17 cellular contexts compared by ENCODE assay signal in genomic region chr7:37225255-37226012, GRCh38.
"Had no signal": no experiment of that assay in that cellular context is flagged by ENCODE, and none has a peak within 500 bp of the region (broad histone marks: within the 10 kb centered on the region; RNA-seq: fewer than 3 reads in every experiment).

No MANE protein-coding gene starts in this region.

- H3K36me3 ChIP-seq: prostate gland had no signal

- H3K9me3 ChIP-seq: prostate gland, right atrium auricular region, tibial nerve had no signal

- H3K4me1 ChIP-seq: foreskin keratinocyte, prostate gland had no signal

- H3K27ac ChIP-seq: foreskin keratinocyte, prostate gland, right atrium auricular region had no signal

- H3K4me3 ChIP-seq: prostate gland, right atrium auricular region, tibial nerve had no signal

- H3K27ac Mint-ChIP-seq: activated CD4-positive, alpha-beta T cell treated with anti-CD3 and anti-CD28 coated beads for 36 hours; activated CD8-positive, alpha-beta T cell treated with anti-CD3 and anti-CD28 coated beads, Interleukin-2, amount 10 ng/mL, durations not matched to agents 7 days and 5 days; activated naive CD8-positive, alpha-beta T cell; effector memory CD8-positive, alpha-beta T cell; stimulated activated naive CD8-positive, alpha-beta T cell treated with anti-CD3 and anti-CD28 coated beads, Interleukin-15, Interleukin-2, amounts not matched to agents 100 ng/mL and 50 ng/mL, for 24 hours had no signal

- H3K27me3 ChIP-seq: foreskin keratinocyte, right atrium auricular region, tibial nerve had no signal

- DNase-seq: activated CD4-positive, alpha-beta T cell treated with anti-CD3 and anti-CD28 coated beads for 36 hours; activated CD8-positive, alpha-beta T cell treated with anti-CD3 and anti-CD28 coated beads, Interleukin-2, amount 10 ng/mL, durations not matched to agents 7 days and 5 days; activated T-cell treated with anti-CD3 and anti-CD28 coated beads, Interleukin-2, amount 50 U/mL, for 24 hours; effector memory CD8-positive, alpha-beta T cell; foreskin keratinocyte; glutamatergic neuron; hippocampal formation; left ventricle myocardium superior; mesenchymal stem cell; naive thymus-derived CD4-positive, alpha-beta T cell; stimulated activated CD4-positive, alpha-beta T cell treated with anti-CD3 and anti-CD28 coated beads, Interleukin-12 subunit alpha, Interleukin-12 subunit beta, amount 100 ng/mL, for 4 hours; stimulated activated CD4-positive, alpha-beta T cell treated with anti-CD3 and anti-CD28 coated beads, Interleukin-1b, Interleukin-23, amount 100 ng/mL, for 48 hours had no signal

- H3K27me3 Mint-ChIP-seq: activated CD4-positive, alpha-beta T cell treated with anti-CD3 and anti-CD28 coated beads for 36 hours; activated naive CD8-positive, alpha-beta T cell; activated T-cell treated with anti-CD3 and anti-CD28 coated beads, Interleukin-2, amount 50 U/mL, for 24 hours; effector memory CD8-positive, alpha-beta T cell; naive thymus-derived CD4-positive, alpha-beta T cell; stimulated activated naive CD8-positive, alpha-beta T cell treated with anti-CD3 and anti-CD28 coated beads, Interleukin-15, Interleukin-2, amounts not matched to agents 100 ng/mL and 50 ng/mL, for 24 hours had no signal

- H3K4me3 Mint-ChIP-seq: activated CD4-positive, alpha-beta T cell treated with anti-CD3 and anti-CD28 coated beads for 36 hours; activated CD8-positive, alpha-beta T cell treated with anti-CD3 and anti-CD28 coated beads, Interleukin-2, amount 10 ng/mL, durations not matched to agents 7 days and 5 days; activated naive CD8-positive, alpha-beta T cell; activated T-cell treated with anti-CD3 and anti-CD28 coated beads, Interleukin-2, amount 50 U/mL, for 24 hours; effector memory CD8-positive, alpha-beta T cell; naive thymus-derived CD4-positive, alpha-beta T cell; stimulated activated naive CD8-positive, alpha-beta T cell treated with anti-CD3 and anti-CD28 coated beads, Interleukin-15, Interleukin-2, amounts not matched to agents 100 ng/mL and 50 ng/mL, for 24 hours had no signal

- H3K9me3 Mint-ChIP-seq: activated T-cell treated with anti-CD3 and anti-CD28 coated beads, Interleukin-2, amount 50 U/mL, for 24 hours; effector memory CD8-positive, alpha-beta T cell; naive thymus-derived CD4-positive, alpha-beta T cell; stimulated activated naive CD8-positive, alpha-beta T cell treated with anti-CD3 and anti-CD28 coated beads, Interleukin-15, Interleukin-2, amounts not matched to agents 100 ng/mL and 50 ng/mL, for 24 hours had no signal

- ATAC-seq: activated CD4-positive, alpha-beta T cell treated with anti-CD3 and anti-CD28 coated beads for 36 hours; activated CD8-positive, alpha-beta T cell treated with anti-CD3 and anti-CD28 coated beads, Interleukin-2, amount 10 ng/mL, durations not matched to agents 7 days and 5 days; effector memory CD8-positive, alpha-beta T cell; foreskin keratinocyte; left ventricle myocardium superior; naive thymus-derived CD4-positive, alpha-beta T cell had no signal
